1 cellular context compared by ENCODE assay signal in the genomic region with DNA sequence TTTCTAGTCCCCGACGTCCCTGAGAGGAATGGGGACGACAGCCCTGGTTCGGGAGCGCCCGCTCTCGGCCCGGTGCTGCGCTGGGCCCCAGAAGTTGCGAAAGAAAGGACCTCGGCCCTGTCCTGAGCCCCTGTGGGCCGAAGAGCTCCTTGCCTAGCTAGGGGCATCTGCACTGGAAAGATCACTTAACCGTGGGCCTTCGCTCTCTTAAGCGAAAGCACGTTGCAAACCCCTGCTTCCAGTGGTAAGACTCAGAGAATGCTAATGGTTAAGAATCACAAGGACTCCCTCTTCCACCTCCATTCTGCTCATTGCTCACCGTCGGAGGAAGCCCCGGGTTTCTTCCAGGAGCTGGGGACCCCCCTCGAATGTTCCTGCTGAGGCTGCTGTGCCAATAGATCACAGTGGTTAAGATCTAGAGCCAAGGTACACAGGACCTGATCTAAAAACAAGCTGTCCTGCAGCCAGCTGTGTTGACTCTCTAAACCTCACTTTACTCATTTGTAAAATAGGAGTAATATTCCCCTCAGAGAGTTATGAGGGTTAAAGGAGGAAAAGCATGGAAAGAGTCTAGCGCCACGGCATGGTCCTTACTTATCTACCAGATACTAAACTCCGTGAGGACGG.
TF ChIP-seq lines count a peak whose summit lies in the region.

No MANE protein-coding gene starts in this region.

TF ChIP-seq in HEK293, 187 proteins besides CTCF, POLR2A, EP300 and RAD21 (continued from another document):
- no peak; the same call in 1 of the 2 replicates for TF ChIP-seq KLF7 (tag by site-specific recombination; IDR thresholded peaks at IDR 0.05; ENCODE audit: borderline replicate concordance)
- peak; percentile 5; the same call in 1 of the 2 replicates for TF ChIP-seq ZNF426 (tag by site-specific recombination; IDR thresholded peaks at IDR 0.05)
- TF ChIP-seq BCL11A (tag by site-specific recombination; IDR thresholded peaks at IDR 0.05; ENCODE audit: low read depth), result no peak
- no peak for TF ChIP-seq SETDB1 (IDR thresholded peaks at IDR 0.05; ENCODE audit: insufficient read length, low read length)
- no peak for TF ChIP-seq RBAK (tag by site-specific recombination; IDR thresholded peaks at IDR 0.05)
- no peak for TF ChIP-seq ZNF776 (tag by site-specific recombination; IDR thresholded peaks at IDR 0.05; ENCODE audit: borderline replicate concordance)
- TF ChIP-seq PRDM1 (tag by site-specific recombination; IDR thresholded peaks at IDR 0.05), result no peak
- TF ChIP-seq ZNF335 (tag by site-specific recombination; conservative IDR thresholded peaks at IDR 0.05), result peak; percentile 54
- no peak for TF ChIP-seq ZNF514 (tag by site-specific recombination; IDR thresholded peaks at IDR 0.05)
- no peak for TF ChIP-seq ZBTB44 (tag by site-specific recombination; IDR thresholded peaks at IDR 0.05)
- TF ChIP-seq ZNF140 (tag by site-specific recombination; IDR thresholded peaks at IDR 0.05), result no peak
- no peak for TF ChIP-seq ZNF544 (tag by site-specific recombination; IDR thresholded peaks at IDR 0.05)
- TF ChIP-seq ZNF10 (tag by site-specific recombination; IDR thresholded peaks at IDR 0.05), result no peak
- TF ChIP-seq ZNF558 (tag by site-specific recombination; IDR thresholded peaks at IDR 0.05), result no peak
- TF ChIP-seq ZBTB10 (tag by site-specific recombination; IDR thresholded peaks at IDR 0.05), result no peak
- TF ChIP-seq ZNF791 (tag by site-specific recombination; IDR thresholded peaks at IDR 0.05), result no peak
- TF ChIP-seq ZNF600 (tag by site-specific recombination; IDR thresholded peaks at IDR 0.05), result no peak
